15 cellular contexts compared by ENCODE assay signal in the genomic region with DNA sequence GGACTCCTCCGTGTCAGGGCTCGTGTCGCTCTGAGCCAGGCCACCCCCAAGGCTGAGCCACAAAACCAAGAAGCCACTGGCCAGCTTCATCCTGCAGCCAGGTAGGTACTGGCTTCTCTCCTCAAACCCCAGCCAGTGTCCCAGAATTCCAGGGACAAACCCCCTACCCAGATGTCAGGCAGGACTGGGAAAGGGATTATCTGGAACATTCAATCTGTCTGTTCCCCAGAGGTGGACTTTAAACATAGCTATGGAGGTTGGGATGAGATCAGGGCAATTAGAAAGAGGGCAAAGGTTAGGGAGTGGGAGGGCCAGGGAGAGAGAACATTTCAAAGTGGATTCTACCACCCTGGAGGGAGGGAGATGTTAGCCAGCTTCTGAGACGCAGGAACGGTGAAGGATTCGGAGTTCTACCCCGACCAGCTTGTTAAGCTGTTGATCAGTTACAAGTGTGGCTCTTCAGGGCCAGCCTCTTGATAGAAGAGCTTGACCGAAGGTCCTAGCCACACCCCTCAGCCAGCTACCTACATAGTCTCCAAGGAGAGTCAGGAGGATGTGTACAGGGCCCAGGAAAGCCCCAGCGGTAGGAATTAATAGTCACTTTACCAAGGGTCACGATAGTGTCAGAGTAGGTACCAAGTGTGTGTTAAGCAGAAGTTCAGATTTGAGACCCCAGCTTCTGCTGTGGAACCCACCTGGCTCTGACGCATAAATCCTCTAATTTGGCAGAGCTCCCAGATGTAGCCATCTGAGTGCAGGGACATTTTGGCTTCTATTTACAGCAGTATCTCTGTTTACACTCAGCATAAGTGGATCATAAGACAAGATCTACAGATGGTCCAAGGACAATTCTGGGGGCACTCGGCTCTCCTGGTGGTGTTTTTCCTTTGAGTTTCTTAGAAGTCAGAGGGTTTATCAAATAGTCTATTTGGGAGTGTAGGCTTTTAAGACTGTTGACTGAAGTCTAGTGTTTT. TPM values are rescaled to one million over a fixed set of nuclear protein-coding genes. Genes with fewer than 3 reads are reported as not detected.
A peak's percentile ranks its signal among the peaks of the same experiment; 100 is the strongest.
DNase-seq lines count a peak whose midpoint lies in the region; ATAC-seq, FAIRE-seq and TF ChIP-seq lines count a peak whose summit lies in the region.
"Had no signal": no experiment of that assay in that cellular context is flagged by ENCODE, and none has a peak within 500 bp of the region (broad histone marks: within the 10 kb centered on the region; RNA-seq: fewer than 3 reads in every experiment).

A gene with protein sequence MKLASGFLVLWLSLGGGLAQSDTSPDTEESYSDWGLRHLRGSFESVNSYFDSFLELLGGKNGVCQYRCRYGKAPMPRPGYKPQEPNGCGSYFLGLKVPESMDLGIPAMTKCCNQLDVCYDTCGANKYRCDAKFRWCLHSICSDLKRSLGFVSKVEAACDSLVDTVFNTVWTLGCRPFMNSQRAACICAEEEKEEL (minus strand): TSS at position 211 of the 974 bp plus-strand sequence. CDS start 121 bp downstream, at position 90.

- 4% methylated on average over 8 of the region's 12 CpGs for WGBS in HepG2 (ENCODE audit: low lambda C conversion rate)

- TF ChIP-seq POLR2A in HepG2 (IDR thresholded peaks at IDR 0.05; ENCODE audit: insufficient read depth in 1 of 2, low read depth in 2 of 2, low read length in 2 of 2) = peak; percentile 33 to 55; a peak in 1 of 4 replicates

- H3K79me2 ChIP-seq in ACC112 (ENCODE audit: control insufficient read depth, insufficient read depth, low read length, unreplicated experiment) (no peaks in the 10 kb centered on the region), HepG2 (ENCODE audit: insufficient read depth, low read length) (peaks cover 12% of the 10 kb centered on the region)

- H4K20me1 ChIP-seq in HepG2 (ENCODE audit: insufficient read depth, low read length) = no peaks in the 10 kb centered on the region

- POLR2A ChIA-PET in HepG2 (lab: Yijun Ruan, JAX) = interaction anchor here (0.8 to 1.9 kb wide), 9 partner anchors 9 to 739 kb away, joined by 3 to 6 read pairs (median 4); a partner anchor contains a TSS

- intact Hi-C loops in HepG2 (cut with micrococcal nuclease; ENCODE audit: unreplicated experiment) = no loop called here

- CTCF ChIA-PET in HepG2 (lab: Yijun Ruan, JAX; ENCODE audit: low intra/inter-chr PET ratio, low total read pairs) = no interaction called here

- no peak within 1 kb of the TSS for H3K4me3 ChIP-seq in ACC112 (ENCODE audit: low read depth, low read length)
- H3K4me3 ChIP-seq in HepG2 (replicated peaks in 1 of 3; ENCODE audit: insufficient read depth in 1 of 3, low read depth in 2 of 3, low read length in 3 of 3) = peak within 1 kb of the TSS; percentile 67 to 73 (median 70)
- H3K4me3 ChIP-seq: stomach had no signal

- peak; percentile 47 for DNase-seq in NCI-H1694 treated with DMSO at 0.1 percent for 48 hours (lab: John Stamatoyannopoulos, UW)
- peak; percentile 30 for DNase-seq in SK-N-DZ (ENCODE audit: low spot score)
- peak; percentile 65 for DNase-seq in HepG2 (ENCODE audit: low spot score)
- no peak for DNase-seq in NOMO-1 treated with dmso at 0.1 percent for 144 hours (lab: John Stamatoyannopoulos, UW; ENCODE audit: unreplicated experiment)
- no peak for DNase-seq in glomerular visceral epithelial cell (ENCODE audit: extremely low spot score)
- DNase-seq in NCI-H1048 (lab: John Stamatoyannopoulos, UW) = no peak
- DNase-seq: activated CD4-positive, alpha-beta T cell treated with anti-CD3 and anti-CD28 coated beads for 1 hour; activated effector memory CD4-positive, alpha-beta T cell treated with anti-CD3 and anti-CD28 coated beads, Interleukin-2, amount 50 U/mL, for 16 hours; GF-D8; stimulated activated CD4-positive, alpha-beta T cell treated with anti-CD3 and anti-CD28 coated beads, Interleukin-4, amount 100 ng/mL, for 1 hour; stomach had no signal

- 0 out of 2 replicates have a peak, but pooled peaks have one; percentile 24 for TF ChIP-seq CTCF in HepG2 (CRISPR knock-in tag; IDR thresholded peaks at IDR 0.05)

- no TSS peak for BruUV-seq in HepG2 (replicated peaks; lab: Mats Ljungman, UMichigan)

- H3K4me1 ChIP-seq in ACC112 (ENCODE audit: control insufficient read depth, insufficient read depth, low read length, unreplicated experiment) (no peaks in the 10 kb centered on the region), HepG2 (ENCODE audit: insufficient read depth, low read length) (peaks cover 36% of the 10 kb centered on the region)
- H3K4me1 ChIP-seq: stomach had no signal

- H3K9me3 ChIP-seq in HepG2 (ENCODE audit: low read length) = no peaks in the 10 kb centered on the region
- H3K9me3 ChIP-seq: stomach had no signal

- no peak for TF ChIP-seq RAD21 in HepG2 (CRISPR knock-in tag; IDR thresholded peaks at IDR 0.05)

- peak; percentile 82 for ATAC-seq in HepG2
- ATAC-seq in HG03159 (IDR thresholded peaks at IDR 0.05; ENCODE audit: unreplicated experiment) = no peak

- peak within 1 kb of the TSS; percentile 3 for H2AFZ ChIP-seq in ACC112 (ENCODE audit: low read length, unreplicated experiment)
- peak within 1 kb of the TSS; percentile 60 for H2AFZ ChIP-seq in HepG2 (ENCODE audit: low read length)

- in situ Hi-C loops in HepG2 (cut with HindIII; ENCODE audit: extremely low pct_ligation_motif_present, low pct_unique_long_range_greater_than_20kb) = no loop called here

- FAIRE-seq in HepG2 (lab: Jason Lieb, UNC) = peak; percentile 82

- H3K27me3 ChIP-seq in ACC112 (ENCODE audit: insufficient read depth, low read length) = no peaks in the 10 kb centered on the region; the same call in 1 of the 2 replicates
- H3K27me3 ChIP-seq in HepG2 (ENCODE audit: control insufficient read depth in 1 of 2, insufficient read depth in 2 of 2, low read length in 2 of 2) = no peaks in the 10 kb centered on the region

- H3K4me2 ChIP-seq in HepG2 (ENCODE audit: low read depth, low read length) = peak within 1 kb of the TSS; percentile 91

- no peak within 1 kb of the TSS for H3K27ac ChIP-seq in ACC112 (ENCODE audit: low read depth, low read length)
- peak within 1 kb of the TSS; percentile 73 for H3K27ac ChIP-seq in HepG2 (ENCODE audit: extremely low read length, insufficient read depth, low read length)
- H3K27ac ChIP-seq: stomach had no signal

- no peak for TF ChIP-seq EP300 in HepG2 (IDR thresholded peaks at IDR 0.05; ENCODE audit: low read depth in 2 of 2, low read length in 2 of 2)
- no peak for TF ChIP-seq EP300 in HepG2 (CRISPR knock-in tag; IDR thresholded peaks at IDR 0.05; ENCODE audit: borderline replicate concordance)

- no peaks in the 10 kb centered on the region for H3K36me3 ChIP-seq in ACC112 (ENCODE audit: insufficient read depth, low read length)
- H3K36me3 ChIP-seq in HepG2 (replicated peaks in 1 of 2; ENCODE audit: control insufficient read depth in 1 of 2, insufficient read depth in 2 of 2, low read length in 2 of 2) = no peaks in the 10 kb centered on the region
- H3K36me3 ChIP-seq: stomach had no signal

- peak within 1 kb of the TSS; percentile 63 for H3K9ac ChIP-seq in HepG2 (ENCODE audit: insufficient read depth, low read depth, low read length)

TF ChIP-seq in HepG2, 621 proteins besides CTCF, POLR2A, EP300 and RAD21 (continues in another document):
- no peak for TF ChIP-seq HMGA1 (CRISPR knock-in tag; conservative IDR thresholded peaks at IDR 0.05)
- TF ChIP-seq MTF2 (CRISPR knock-in tag; IDR thresholded peaks at IDR 0.05; ENCODE audit: borderline replicate concordance) = no peak
- TF ChIP-seq, protein P1, sequence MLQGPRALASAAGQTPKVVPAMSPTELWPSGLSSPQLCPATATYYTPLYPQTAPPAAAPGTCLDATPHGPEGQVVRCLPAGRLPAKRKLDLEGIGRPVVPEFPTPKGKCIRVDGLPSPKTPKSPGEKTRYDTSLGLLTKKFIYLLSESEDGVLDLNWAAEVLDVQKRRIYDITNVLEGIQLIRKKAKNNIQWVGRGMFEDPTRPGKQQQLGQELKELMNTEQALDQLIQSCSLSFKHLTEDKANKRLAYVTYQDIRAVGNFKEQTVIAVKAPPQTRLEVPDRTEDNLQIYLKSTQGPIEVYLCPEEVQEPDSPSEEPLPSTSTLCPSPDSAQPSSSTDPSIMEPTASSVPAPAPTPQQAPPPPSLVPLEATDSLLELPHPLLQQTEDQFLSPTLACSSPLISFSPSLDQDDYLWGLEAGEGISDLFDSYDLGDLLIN (CRISPR knock-in tag; IDR thresholded peaks at IDR 0.05; ENCODE audit: borderline replicate concordance) = no peak
- TF ChIP-seq ZNF432 (CRISPR knock-in tag; IDR thresholded peaks at IDR 0.05; ENCODE audit: borderline replicate concordance) = no peak
- TF ChIP-seq SNAI1 (CRISPR knock-in tag; IDR thresholded peaks at IDR 0.05; ENCODE audit: borderline replicate concordance) = peak; percentile 48; the same call in 1 of the 2 replicates

RNA-seq across cellular contexts. Expression of the gene that starts here (rescaled TPM):
- polyA plus RNA-seq in SK-N-DZ (2014; cell fraction: cytosol; rRNA removed) = 0.59 TPM in 1 of 2 replicates, not detected in the other
- polyA plus RNA-seq in SK-N-DZ (2014; cell fraction: nucleus; rRNA removed) = not detected in 2 replicates
- total RNA-seq in HepG2 (2016; rRNA removed; fragmentation: Illumina TruSeq; extraction: Trizol) = 30.1 and 38.0 TPM in 2 replicates
- total RNA-seq in HepG2 (2016; cell fraction: cytosol; rRNA removed; fragmentation: Illumina TruSeq; extraction: Trizol; ENCODE audit: low read depth) = 8.5 and 9.1 TPM in 2 replicates
- total RNA-seq in HepG2 (2016; cell fraction: insoluble cytoplasmic fraction; rRNA removed; fragmentation: Illumina TruSeq; extraction: Trizol) = 31.2 and 38.4 TPM in 2 replicates
- total RNA-seq in HepG2 (2016; cell fraction: membrane; rRNA removed; fragmentation: Illumina TruSeq; extraction: Trizol) = 13.4 and 16.1 TPM in 2 replicates
- total RNA-seq in HepG2 (2016; cell fraction: nucleus; rRNA removed; fragmentation: Illumina TruSeq; extraction: Trizol) = 30.4 and 30.8 TPM in 2 replicates
- polyA plus RNA-seq in HepG2 (2011; rRNA removed) = 7.5 and 7.7 TPM in 2 replicates
- 8.2 and 10.1 TPM in 2 replicates for polyA plus RNA-seq in HepG2 (2011; cell fraction: cytosol; rRNA removed)
- polyA plus RNA-seq in HepG2 (2011; cell fraction: nucleus; rRNA removed) = 1.8 and 2.8 TPM in 2 replicates
- 6.9 and 12.8 TPM in 2 replicates for polyA plus RNA-seq in HepG2 (2012)
- polyA plus RNA-seq in HepG2 (2016; cell fraction: cytosol; fragmentation: Illumina TruSeq; extraction: Trizol; ENCODE audit: low read depth) = 3.6 and 5.0 TPM in 2 replicates
- 16.4 and 18.9 TPM in 2 replicates for polyA plus RNA-seq in HepG2 (2016; cell fraction: insoluble cytoplasmic fraction; fragmentation: Illumina TruSeq; extraction: Trizol; ENCODE audit: low read depth)
- 6.2 and 9.2 TPM in 2 replicates for polyA plus RNA-seq in HepG2 (2016; cell fraction: membrane; fragmentation: Illumina TruSeq; extraction: Trizol; ENCODE audit: low read depth)
- 26.9 and 29.2 TPM in 2 replicates for polyA plus RNA-seq in HepG2 (2016; cell fraction: nucleus; fragmentation: Illumina TruSeq; extraction: Trizol; ENCODE audit: insufficient read depth, low read depth)
- 6.8 TPM in 1 of 2 replicates, not detected in the other for polyA minus RNA-seq in HepG2 (2011; rRNA and poly(A)+ RNA removed; ENCODE audit: low replicate concordance)
- 5.2 and 5.9 TPM in 2 replicates for polyA minus RNA-seq in HepG2 (2011; cell fraction: cytosol; rRNA and poly(A)+ RNA removed)
- polyA minus RNA-seq in HepG2 (2011; cell fraction: nucleus; rRNA and poly(A)+ RNA removed) = 2.2 and 3.6 TPM in 2 replicates
- total RNA-seq: chondrocyte, H4 had no signal
- polyA plus RNA-seq: stomach had no signal

Comparison
In these comparisons a context has a peak if more than half of its experiments do, and no peak if none do; other contexts are left out.
1. DNase-seq: peak in NCI-H1694 treated with DMSO at 0.1 percent for 48 hours (single experiment), SK-N-DZ (single experiment) and HepG2 (single experiment); none in NOMO-1 treated with dmso at 0.1 percent for 144 hours (single experiment), glomerular visceral epithelial cell (single experiment) and NCI-H1048 (single experiment).